27 cellular contexts compared by ENCODE assay signal in genomic region chr2:11637546-11637945, GRCh38. TPM values are rescaled to one million over a fixed set of nuclear protein-coding genes. Genes with fewer than 3 reads are reported as not detected.
DNase-seq lines count a peak whose midpoint lies in the region; ATAC-seq, FAIRE-seq and TF ChIP-seq lines count a peak whose summit lies in the region.
"Had no signal": no experiment of that assay in that cellular context is flagged by ENCODE, and none has a peak within 500 bp of the region (broad histone marks: within the 10 kb centered on the region; RNA-seq: fewer than 3 reads in every experiment).

No MANE protein-coding gene starts in this region.

- no peaks in the 10 kb centered on the region for H3K79me2 ChIP-seq in HepG2 (ENCODE audit: insufficient read depth, low read length)
- H3K79me2 ChIP-seq in OCI-LY3 (ENCODE audit: low read length), result no peaks in the 10 kb centered on the region

- no peak for TF ChIP-seq RAD21 in HepG2 (CRISPR knock-in tag; IDR thresholded peaks at IDR 0.05)

- H4K91ac ChIP-seq in neuronal stem cell (ENCODE audit: low read depth, low read length, poor library complexity), result no peak overlapping the region

- 95% methylated on average over 15 of the region's 15 CpGs for WGBS in HepG2 (ENCODE audit: low lambda C conversion rate)
- WGBS in right lobe of liver (ENCODE audit: insufficient coverage, low coverage, low lambda C conversion rate, missing lambda C conversion rate), result 87% methylated on average over 13 of the region's 15 CpGs
- WGBS in neuronal stem cell (ENCODE audit: extremely low coverage in 2 of 2, insufficient read length in 2 of 2, insufficient replicate concordance in 1 of 2), 2 donors, result no CpG with 5 or more reads among the region's 15 CpGs

- TF ChIP-seq EP300 in HepG2 (IDR thresholded peaks at IDR 0.05; ENCODE audit: low read depth in 2 of 2, low read length in 2 of 2) (no peak), HepG2 (CRISPR knock-in tag; IDR thresholded peaks at IDR 0.05; ENCODE audit: borderline replicate concordance) (no peak)

- FAIRE-seq in HepG2 (lab: Jason Lieb, UNC), result no peak
- FAIRE-seq: A549, D721Med, GM12878, GM19239, H1 had no signal

- POLR2A ChIA-PET in HepG2 (lab: Yijun Ruan, JAX), result no interaction called here

- H3K27me3 ChIP-seq in HepG2 (ENCODE audit: control insufficient read depth in 1 of 2, insufficient read depth in 2 of 2, low read length in 2 of 2), result no peaks in the 10 kb centered on the region
- H3K27me3 ChIP-seq in right lobe of liver, result no peaks in the 10 kb centered on the region
- H3K27me3 ChIP-seq in OCI-LY3 (ENCODE audit: low read depth, low read length), result no peaks in the 10 kb centered on the region
- no peaks in the 10 kb centered on the region for H3K27me3 ChIP-seq in neuronal stem cell (ENCODE audit: control insufficient read depth in 3 of 3, insufficient read depth in 3 of 3, low read depth in 1 of 3, low read length in 3 of 3)
- H3K27me3 ChIP-seq: BE2C; BLaER1 treated with 17β-estradiol and CSF1 and Interleukin-3, amounts not matched to agents 10 nM and 100 nM had no signal

- H2AFZ ChIP-seq in HepG2 (ENCODE audit: low read length) (no peak overlapping the region), OCI-LY3 (ENCODE audit: low read depth, low read length) (no peak overlapping the region), neuronal stem cell (ENCODE audit: low read length) (no peak overlapping the region)
- H2AFZ ChIP-seq: GM23248 had no signal

- H3K36me3 Mint-ChIP-seq in activated T-cell treated with anti-CD3 and anti-CD28 coated beads, Interleukin-2, amount 50 U/mL, for 72 hours (ENCODE audit: insufficient read depth in 2 of 2), result no peaks in the 10 kb centered on the region
- H3K36me3 Mint-ChIP-seq: CD14-positive monocyte; CD8-positive, alpha-beta memory T cell had no signal

- H3K4me1 ChIP-seq in HepG2 (ENCODE audit: insufficient read depth, low read length), result no peaks in the 10 kb centered on the region
- H3K4me1 ChIP-seq in right lobe of liver, result no peaks in the 10 kb centered on the region
- H3K4me1 ChIP-seq in OCI-LY3 (ENCODE audit: low read length), result peaks cover 21% of the 10 kb centered on the region
- H3K4me1 ChIP-seq in neuronal stem cell (ENCODE audit: control insufficient read depth in 2 of 2, insufficient read depth in 1 of 2, low read depth in 1 of 2, low read length in 2 of 2), result no peaks in the 10 kb centered on the region
- H3K4me1 ChIP-seq: A549; BE2C; BLaER1 treated with 17β-estradiol and CSF1 and Interleukin-3, amounts not matched to agents 10 nM and 100 nM had no signal

- DNase-seq in HepG2 (ENCODE audit: low spot score) (no peak), right lobe of liver (no peak), neuronal stem cell (ENCODE audit: low spot score) (no peak), cortex of kidney (lab: John Stamatoyannopoulos, UW) (no peak)
- no peak for DNase-seq in activated T-cell treated with anti-CD3 and anti-CD28 coated beads, Interleukin-2, amount 50 U/mL, for 48 hours
- DNase-seq in activated T-cell treated with anti-CD3 and anti-CD28 coated beads, Interleukin-2, amount 50 U/mL, for 72 hours, result no peak
- DNase-seq: 8988T; ACHN; AML-193; BE2C; CD4-positive, alpha-beta T cell; CD8-positive, alpha-beta memory T cell; DMS 273 treated with DMSO at 0.1 percent for 48 hours; DMS79; EL; GDM1; GM23248; H9 had no signal

- H3K9me3 ChIP-seq in HepG2 (ENCODE audit: low read length) (no peaks in the 10 kb centered on the region), right lobe of liver (no peaks in the 10 kb centered on the region), OCI-LY3 (ENCODE audit: insufficient read depth, low read length) (no peaks in the 10 kb centered on the region), neuronal stem cell (replicated peaks in 1 of 2; ENCODE audit: control insufficient read depth in 2 of 2, insufficient read depth in 1 of 2, low read depth in 1 of 2, low read length in 2 of 2) (no peaks in the 10 kb centered on the region)
- H3K9me3 ChIP-seq: A549; BE2C; BLaER1 treated with 17β-estradiol and CSF1 and Interleukin-3, amounts not matched to agents 10 nM and 100 nM had no signal

- no peak overlapping the region for H3K4me3 Mint-ChIP-seq in activated T-cell treated with anti-CD3 and anti-CD28 coated beads, Interleukin-2, amount 50 U/mL, for 72 hours
- H3K4me3 Mint-ChIP-seq: CD14-positive monocyte; CD4-positive, alpha-beta T cell; CD8-positive, alpha-beta memory T cell; H9 had no signal

- no peak overlapping the region for H4K8ac ChIP-seq in neuronal stem cell (ENCODE audit: low read depth, low read length)

- no peak overlapping the region for H3K9ac ChIP-seq in HepG2 (ENCODE audit: insufficient read depth, low read depth, low read length)
- no peak overlapping the region for H3K9ac ChIP-seq in OCI-LY3 (ENCODE audit: low read length)
- H3K9ac ChIP-seq in neuronal stem cell (ENCODE audit: low read depth, low read length, poor library complexity), result no peak overlapping the region
- H3K9ac ChIP-seq: BLaER1 treated with 17β-estradiol and CSF1 and Interleukin-3, amounts not matched to agents 10 nM and 100 nM; GM23248 had no signal

- H3K4me3 ChIP-seq in HepG2 (replicated peaks in 1 of 3; ENCODE audit: insufficient read depth in 1 of 3, low read depth in 2 of 3, low read length in 3 of 3) (no peak overlapping the region), right lobe of liver (no peak overlapping the region), OCI-LY3 (ENCODE audit: low read length) (no peak overlapping the region), neuronal stem cell (ENCODE audit: low read length in 2 of 2) (no peak overlapping the region)
- H3K4me3 ChIP-seq: A549; BLaER1 treated with 17β-estradiol and CSF1 and Interleukin-3, amounts not matched to agents 10 nM and 100 nM; GM12878; GM23248 had no signal

- H3K4me2 ChIP-seq in HepG2 (ENCODE audit: low read depth, low read length), result no peak overlapping the region
- H3K4me2 ChIP-seq in OCI-LY3 (ENCODE audit: low read length), result peak overlapping the region; percentile 6; the same call in 1 of the 2 replicates
- H3K4me2 ChIP-seq in neuronal stem cell (ENCODE audit: insufficient read depth, low read length, poor library complexity, severe bottlenecking), result no peak overlapping the region
- H3K4me2 ChIP-seq: A549; BLaER1 treated with 17β-estradiol and CSF1 and Interleukin-3, amounts not matched to agents 10 nM and 100 nM had no signal

- intact Hi-C loops in HepG2 (cut with micrococcal nuclease; ENCODE audit: unreplicated experiment) (no loop called here), right lobe of liver (cut with DNase I) (no loop called here)

- H2BK15ac ChIP-seq in neuronal stem cell (ENCODE audit: low read length), result no peak overlapping the region

- CTCF ChIA-PET in HepG2 (lab: Yijun Ruan, JAX; ENCODE audit: low intra/inter-chr PET ratio, low total read pairs), result no interaction called here

- H2BK12ac ChIP-seq in neuronal stem cell (ENCODE audit: low read length), result no peak overlapping the region

- H4K20me1 ChIP-seq in HepG2 (ENCODE audit: insufficient read depth, low read length), result no peaks in the 10 kb centered on the region
- no peaks in the 10 kb centered on the region for H4K20me1 ChIP-seq in OCI-LY3 (ENCODE audit: insufficient read depth, low read length)
- H4K20me1 ChIP-seq: BLaER1 treated with 17β-estradiol and CSF1 and Interleukin-3, amounts not matched to agents 10 nM and 100 nM had no signal

- H3K27ac Mint-ChIP-seq in activated T-cell treated with anti-CD3 and anti-CD28 coated beads, Interleukin-2, amount 50 U/mL, for 72 hours, result no peak overlapping the region
- H3K27ac Mint-ChIP-seq: CD14-positive monocyte; CD4-positive, alpha-beta T cell; CD8-positive, alpha-beta memory T cell; H9 had no signal

- no peak overlapping the region for H2BK5ac ChIP-seq in neuronal stem cell (ENCODE audit: low read length)

- H3K27ac ChIP-seq in HepG2 (ENCODE audit: extremely low read length, insufficient read depth, low read length) (no peak overlapping the region), right lobe of liver (no peak overlapping the region), OCI-LY3 (ENCODE audit: low read length) (no peak overlapping the region), neuronal stem cell (replicated peaks; ENCODE audit: low read length) (no peak overlapping the region)
- H3K27ac ChIP-seq: A549; BLaER1 treated with 17β-estradiol and CSF1 and Interleukin-3, amounts not matched to agents 10 nM and 100 nM; GM23248 had no signal

- H3K14ac ChIP-seq in neuronal stem cell (ENCODE audit: low read length), result no peak overlapping the region

- no peaks in the 10 kb centered on the region for H3K79me1 ChIP-seq in neuronal stem cell (ENCODE audit: low read depth, low read length)

- BruUV-seq in HepG2 (replicated peaks; lab: Mats Ljungman, UMichigan), result no TSS peak

- H3K27me3 Mint-ChIP-seq in activated T-cell treated with anti-CD3 and anti-CD28 coated beads, Interleukin-2, amount 50 U/mL, for 72 hours (ENCODE audit: low read depth), result no peaks in the 10 kb centered on the region

- no peaks in the 10 kb centered on the region for H3K9me3 Mint-ChIP-seq in activated T-cell treated with anti-CD3 and anti-CD28 coated beads, Interleukin-2, amount 50 U/mL, for 72 hours
- H3K9me3 Mint-ChIP-seq: CD14-positive monocyte; CD4-positive, alpha-beta T cell; CD8-positive, alpha-beta memory T cell; H9 had no signal

- H2BK120ac ChIP-seq in neuronal stem cell (ENCODE audit: low read depth, low read length), result no peak overlapping the region

- no peak overlapping the region for H3K4ac ChIP-seq in neuronal stem cell (ENCODE audit: low read length)

- TF ChIP-seq CTCF in HepG2 (CRISPR knock-in tag; IDR thresholded peaks at IDR 0.05) (no peak), right lobe of liver (IDR thresholded peaks at IDR 0.05) (no peak), OCI-LY3 (IDR thresholded peaks at IDR 0.05; ENCODE audit: low read depth, low read length) (no peak)

- no peak overlapping the region for H3K18ac ChIP-seq in neuronal stem cell (ENCODE audit: low read length)

- in situ Hi-C loops in HepG2 (cut with HindIII; ENCODE audit: extremely low pct_ligation_motif_present, low pct_unique_long_range_greater_than_20kb), result no loop called here

- H2AK5ac ChIP-seq in neuronal stem cell (ENCODE audit: low read depth, low read length), result no peak overlapping the region

- peak overlapping the region; percentile 65 for H3K23ac ChIP-seq in neuronal stem cell (ENCODE audit: low read depth, low read length, poor library complexity)

- H3K36me3 ChIP-seq in HepG2 (replicated peaks in 1 of 2; ENCODE audit: control insufficient read depth in 1 of 2, insufficient read depth in 2 of 2, low read length in 2 of 2) (peaks cover 65 to 90% of the 10 kb centered on the region in 2 experiments), right lobe of liver (peaks cover 0 to 8% (median 2%) of the 10 kb centered on the region in 4 donors), OCI-LY3 (replicated peaks; ENCODE audit: low read depth, low read length) (no peaks in the 10 kb centered on the region), neuronal stem cell (replicated peaks in 1 of 2; ENCODE audit: control insufficient read depth in 2 of 2, insufficient read depth in 2 of 2, low read length in 2 of 2) (peaks cover 43 to 98% of the 10 kb centered on the region in 2 donors)

- H3K4me1 Mint-ChIP-seq in activated T-cell treated with anti-CD3 and anti-CD28 coated beads, Interleukin-2, amount 50 U/mL, for 72 hours (ENCODE audit: low read depth), result no peaks in the 10 kb centered on the region
- H3K4me1 Mint-ChIP-seq: CD14-positive monocyte; CD8-positive, alpha-beta memory T cell; H9 had no signal

- ATAC-seq in HepG2 (peak; percentile 11), right lobe of liver (no peak)
- no peak for ATAC-seq in activated T-cell treated with anti-CD3 and anti-CD28 coated beads, Interleukin-2, amount 50 U/mL, for 72 hours (replicated peaks in 1 of 2)
- ATAC-seq: GM12878, HCT116 had no signal

- TF ChIP-seq POLR2A in HepG2 (IDR thresholded peaks at IDR 0.05; ENCODE audit: insufficient read depth in 1 of 2, low read depth in 2 of 2, low read length in 2 of 2) (no peak), right lobe of liver (IDR thresholded peaks at IDR 0.05) (no peak)

RNA-seq across cellular contexts. Expression of gene NTSR2, which starts 32.4 kb away (rescaled TPM):
- total RNA-seq in HepG2 (2016; rRNA removed; fragmentation: Illumina TruSeq; extraction: Trizol) (not detected in 2 replicates), right lobe of liver (not detected)
- total RNA-seq in HepG2 (2016; cell fraction: cytosol; rRNA removed; fragmentation: Illumina TruSeq; extraction: Trizol; ENCODE audit: low read depth), result not detected in 2 replicates
- not detected in 2 replicates for total RNA-seq in HepG2 (2016; cell fraction: insoluble cytoplasmic fraction; rRNA removed; fragmentation: Illumina TruSeq; extraction: Trizol)
- total RNA-seq in HepG2 (2016; cell fraction: membrane; rRNA removed; fragmentation: Illumina TruSeq; extraction: Trizol), result not detected in 2 replicates
- total RNA-seq in HepG2 (2016; cell fraction: nucleus; rRNA removed; fragmentation: Illumina TruSeq; extraction: Trizol), result not detected in 2 replicates
- polyA plus RNA-seq in HepG2 (2011; rRNA removed), result not detected in 2 replicates
- not detected in 2 replicates for polyA plus RNA-seq in HepG2 (2011; cell fraction: cytosol; rRNA removed)
- not detected in 2 replicates for polyA plus RNA-seq in HepG2 (2011; cell fraction: nucleus; rRNA removed)
- polyA plus RNA-seq in HepG2 (2012), result not detected in 2 replicates
- polyA plus RNA-seq in HepG2 (2016; cell fraction: cytosol; fragmentation: Illumina TruSeq; extraction: Trizol; ENCODE audit: low read depth), result not detected in 2 replicates
- polyA plus RNA-seq in HepG2 (2016; cell fraction: insoluble cytoplasmic fraction; fragmentation: Illumina TruSeq; extraction: Trizol; ENCODE audit: low read depth), result not detected in 2 replicates
- not detected in 2 replicates for polyA plus RNA-seq in HepG2 (2016; cell fraction: membrane; fragmentation: Illumina TruSeq; extraction: Trizol; ENCODE audit: low read depth)
- polyA plus RNA-seq in HepG2 (2016; cell fraction: nucleus; fragmentation: Illumina TruSeq; extraction: Trizol; ENCODE audit: insufficient read depth, low read depth), result not detected in 2 replicates
- not detected in 2 replicates for polyA minus RNA-seq in HepG2 (2011; rRNA and poly(A)+ RNA removed; ENCODE audit: low replicate concordance)
- polyA minus RNA-seq in HepG2 (2011; cell fraction: cytosol; rRNA and poly(A)+ RNA removed), result not detected in 2 replicates
- not detected in 2 replicates for polyA minus RNA-seq in HepG2 (2011; cell fraction: nucleus; rRNA and poly(A)+ RNA removed)
- polyA plus RNA-seq in neuronal stem cell (2013, experiment 1 of 2), result not detected
- polyA plus RNA-seq in neuronal stem cell (2013, experiment 2 of 2), result not detected
- not detected for total RNA-seq in activated T-cell treated with anti-CD3 and anti-CD28 coated beads, Interleukin-2, amount 50 U/mL, for 72 hours
- total RNA-seq: CD4-positive, alpha-beta T cell; CD8-positive, alpha-beta memory T cell; GM12878; GM23248; H1; H9 had no signal
- polyA plus RNA-seq: A549; CD14-positive monocyte; CD8-positive, alpha-beta memory T cell; GM12878; GM23248 had no signal
